Comparison of ENCODE assay signal across 8 cellular contexts in the genomic region with DNA sequence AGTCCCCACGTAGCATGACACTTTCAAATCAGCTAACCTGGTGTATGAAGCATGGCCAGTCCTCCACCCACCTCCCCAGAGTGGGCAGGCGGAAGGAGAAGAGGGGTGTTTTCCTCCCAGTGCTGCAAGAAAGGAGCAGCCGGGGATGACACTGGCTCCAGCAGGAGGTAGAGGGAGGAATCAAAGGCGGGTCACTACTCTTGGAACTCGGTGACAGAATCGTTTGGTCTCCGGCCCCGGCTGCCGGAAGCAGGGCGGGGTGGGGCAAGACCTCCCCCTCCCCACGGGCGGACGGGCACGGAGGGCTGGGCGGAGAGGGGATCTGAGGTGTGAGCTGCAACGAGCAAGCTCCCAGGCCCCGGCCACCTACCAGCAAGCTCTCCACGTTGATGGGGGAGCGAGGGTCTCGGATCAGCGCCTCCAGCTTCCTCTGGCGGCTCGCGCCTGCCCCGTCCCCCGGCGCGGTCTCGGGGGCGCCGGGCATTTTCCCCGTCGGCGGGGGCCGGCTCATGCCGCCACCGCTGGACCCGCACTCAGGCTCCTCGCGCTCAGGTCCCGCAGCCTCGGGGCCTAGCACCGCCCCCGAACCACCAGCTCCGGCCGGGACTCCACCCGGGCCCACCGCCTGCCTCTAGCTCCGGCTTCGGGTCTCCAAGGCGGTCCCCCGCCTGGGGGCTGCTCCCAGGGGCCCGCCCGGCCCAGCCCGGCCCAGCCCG.
DNase-seq lines count a peak whose midpoint lies in the region; ATAC-seq lines count a peak whose summit lies in the region.

No MANE protein-coding gene starts in this region.

- peak overlapping the region; percentile 82 for H3K4me3 ChIP-seq in effector memory CD4-positive, alpha-beta T cell (ENCODE audit: insufficient read depth, low read depth, low read length, poor library complexity, severe bottlenecking)

- no peaks in the 10 kb centered on the region for H3K9me3 ChIP-seq in effector memory CD4-positive, alpha-beta T cell (ENCODE audit: control insufficient read depth, low read length)

- H3K36me3 ChIP-seq in effector memory CD4-positive, alpha-beta T cell (ENCODE audit: control insufficient read depth, insufficient read depth, low read length) = no peaks in the 10 kb centered on the region

- peak overlapping the region; percentile 48 for H3K27ac ChIP-seq in effector memory CD4-positive, alpha-beta T cell (ENCODE audit: insufficient read depth, low read length, poor library complexity, severe bottlenecking)

- H3K27me3 ChIP-seq in effector memory CD4-positive, alpha-beta T cell (replicated peaks; ENCODE audit: control insufficient read depth, insufficient read depth, low read length, poor library complexity, severe bottlenecking) = no peaks in the 10 kb centered on the region

- H3K4me1 ChIP-seq in effector memory CD4-positive, alpha-beta T cell (ENCODE audit: control insufficient read depth, insufficient read depth, low read length, poor library complexity, severe bottlenecking) = peaks cover 15% of the 10 kb centered on the region

- peak overlapping the region; percentile 98 to 100 for H3K4me3 Mint-ChIP-seq in stimulated activated naive CD8-positive, alpha-beta T cell treated with anti-CD3 and anti-CD28 coated beads, Interleukin-15, amount 100 ng/mL, for 72 hours

- H3K27me3 Mint-ChIP-seq in stimulated activated naive CD8-positive, alpha-beta T cell treated with anti-CD3 and anti-CD28 coated beads, Interleukin-15, amount 100 ng/mL, for 72 hours = peaks cover 6% of the 10 kb centered on the region

- peak; percentile 28 for ATAC-seq in HG02623 (IDR thresholded peaks at IDR 0.05; ENCODE audit: unreplicated experiment)
- ATAC-seq in stimulated activated naive CD8-positive, alpha-beta T cell treated with anti-CD3 and anti-CD28 coated beads, Interleukin-15, amount 100 ng/mL, for 72 hours = peak; percentile 63

- DNase-seq in NCI-H524 (lab: John Stamatoyannopoulos, UW) (peak; percentile 52 to 55), NCI-H524 treated with DMSO at 0.1 percent for 48 hours (lab: John Stamatoyannopoulos, UW) (no peak), NCI-H146 treated with DMSO at 0.1 percent for 48 hours (lab: John Stamatoyannopoulos, UW; ENCODE audit: unreplicated experiment) (peak; percentile 44), midbrain (lab: John Stamatoyannopoulos, UW) (peak; percentile 53)
- peak; percentile 5 to 8 for DNase-seq in activated CD4-positive, alpha-beta T cell treated with anti-CD3 and anti-CD28 coated beads, Interleukin-2, amount 50 U/mL, for 4 hours
- DNase-seq in effector memory CD4-positive, alpha-beta T cell = peak in 1 of 3 donors; percentile 1
- peak; percentile 33 to 41 for DNase-seq in stimulated activated naive CD8-positive, alpha-beta T cell treated with anti-CD3 and anti-CD28 coated beads, Interleukin-15, amount 100 ng/mL, for 72 hours

- no peaks in the 10 kb centered on the region for H3K9me3 Mint-ChIP-seq in stimulated activated naive CD8-positive, alpha-beta T cell treated with anti-CD3 and anti-CD28 coated beads, Interleukin-15, amount 100 ng/mL, for 72 hours

- peaks cover 15% of the 10 kb centered on the region for H3K4me1 Mint-ChIP-seq in stimulated activated naive CD8-positive, alpha-beta T cell treated with anti-CD3 and anti-CD28 coated beads, Interleukin-15, amount 100 ng/mL, for 72 hours

- H3K27ac Mint-ChIP-seq in stimulated activated naive CD8-positive, alpha-beta T cell treated with anti-CD3 and anti-CD28 coated beads, Interleukin-15, amount 100 ng/mL, for 72 hours = peak overlapping the region; percentile 80 to 96
